Comparison of ENCODE assay signal across 1 cellular context in the genomic region with DNA sequence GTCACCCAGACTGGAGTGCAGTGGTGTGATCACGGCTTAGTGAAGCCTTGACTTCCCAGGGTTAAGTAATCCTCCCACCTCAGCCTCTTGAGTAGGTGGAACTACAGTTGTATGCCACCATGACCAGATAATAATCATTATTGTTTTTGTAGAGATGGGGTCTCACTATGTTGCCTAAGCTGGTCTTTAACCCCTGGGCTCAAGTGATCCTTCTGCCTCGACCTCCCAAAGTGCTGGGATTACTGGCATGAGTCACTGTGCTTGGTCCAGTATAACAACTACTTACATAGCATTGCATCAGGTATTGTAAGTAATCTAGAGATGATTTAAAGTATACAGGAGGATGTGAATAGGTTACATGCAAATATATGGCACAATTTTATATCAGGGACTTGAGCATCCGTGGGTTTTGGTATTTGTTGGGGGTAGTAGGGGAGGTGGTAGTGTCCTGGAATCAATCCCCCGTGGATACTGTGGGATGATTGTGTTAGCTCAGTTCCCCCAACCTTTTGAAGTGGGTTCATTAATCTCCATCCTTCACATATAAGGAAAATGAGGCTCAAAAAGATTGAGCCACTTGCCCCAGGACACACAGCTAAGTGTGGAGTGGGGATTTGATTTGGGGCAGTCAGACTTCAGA.
TF ChIP-seq lines count a peak whose summit lies in the region.

No MANE protein-coding gene starts in this region.

TF ChIP-seq in K562, 482 proteins besides CTCF, POLR2A, EP300 and RAD21 (continued from another document and continues in another):
- TF ChIP-seq, protein P1, sequence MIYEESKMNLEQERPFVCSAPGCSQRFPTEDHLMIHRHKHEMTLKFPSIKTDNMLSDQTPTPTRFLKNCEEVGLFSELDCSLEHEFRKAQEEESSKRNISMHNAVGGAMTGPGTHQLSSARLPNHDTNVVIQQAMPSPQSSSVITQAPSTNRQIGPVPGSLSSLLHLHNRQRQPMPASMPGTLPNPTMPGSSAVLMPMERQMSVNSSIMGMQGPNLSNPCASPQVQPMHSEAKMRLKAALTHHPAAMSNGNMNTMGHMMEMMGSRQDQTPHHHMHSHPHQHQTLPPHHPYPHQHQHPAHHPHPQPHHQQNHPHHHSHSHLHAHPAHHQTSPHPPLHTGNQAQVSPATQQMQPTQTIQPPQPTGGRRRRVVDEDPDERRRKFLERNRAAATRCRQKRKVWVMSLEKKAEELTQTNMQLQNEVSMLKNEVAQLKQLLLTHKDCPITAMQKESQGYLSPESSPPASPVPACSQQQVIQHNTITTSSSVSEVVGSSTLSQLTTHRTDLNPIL (CRISPR knock-in tag; IDR thresholded peaks at IDR 0.05): no peak
- TF ChIP-seq RFX5 (IDR thresholded peaks at IDR 0.05; ENCODE audit: low read depth, low read length): no peak
- TF ChIP-seq MTA1 (IDR thresholded peaks at IDR 0.05; ENCODE audit: borderline replicate concordance): no peak
- TF ChIP-seq, protein P2, sequence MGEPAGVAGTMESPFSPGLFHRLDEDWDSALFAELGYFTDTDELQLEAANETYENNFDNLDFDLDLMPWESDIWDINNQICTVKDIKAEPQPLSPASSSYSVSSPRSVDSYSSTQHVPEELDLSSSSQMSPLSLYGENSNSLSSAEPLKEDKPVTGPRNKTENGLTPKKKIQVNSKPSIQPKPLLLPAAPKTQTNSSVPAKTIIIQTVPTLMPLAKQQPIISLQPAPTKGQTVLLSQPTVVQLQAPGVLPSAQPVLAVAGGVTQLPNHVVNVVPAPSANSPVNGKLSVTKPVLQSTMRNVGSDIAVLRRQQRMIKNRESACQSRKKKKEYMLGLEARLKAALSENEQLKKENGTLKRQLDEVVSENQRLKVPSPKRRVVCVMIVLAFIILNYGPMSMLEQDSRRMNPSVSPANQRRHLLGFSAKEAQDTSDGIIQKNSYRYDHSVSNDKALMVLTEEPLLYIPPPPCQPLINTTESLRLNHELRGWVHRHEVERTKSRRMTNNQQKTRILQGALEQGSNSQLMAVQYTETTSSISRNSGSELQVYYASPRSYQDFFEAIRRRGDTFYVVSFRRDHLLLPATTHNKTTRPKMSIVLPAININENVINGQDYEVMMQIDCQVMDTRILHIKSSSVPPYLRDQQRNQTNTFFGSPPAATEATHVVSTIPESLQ (CRISPR knock-in tag; IDR thresholded peaks at IDR 0.05): no peak
- no peak for TF ChIP-seq POLR3G (IDR thresholded peaks at IDR 0.05; ENCODE audit: extremely low read depth, insufficient read length, insufficient replicate concordance)
- TF ChIP-seq RBM15 (IDR thresholded peaks at IDR 0.05; ENCODE audit: insufficient read depth, low read length): no peak
- no peak for TF ChIP-seq NR3C1 (CRISPR knock-in tag; IDR thresholded peaks at IDR 0.05)
- TF ChIP-seq HDAC8 (tag; IDR thresholded peaks at IDR 0.05): no peak
- no peak for TF ChIP-seq ZNF444 (CRISPR knock-in tag; IDR thresholded peaks at IDR 0.05)
- no peak for TF ChIP-seq ZNF644 (tag; IDR thresholded peaks at IDR 0.05; ENCODE audit: low read depth)
- peak; percentile 77 for TF ChIP-seq JUND (IDR thresholded peaks at IDR 0.05; ENCODE audit: borderline replicate concordance, low read depth, low read length)
- no peak; the same call in 2 of the 3 replicates for TF ChIP-seq JUND (tag; IDR thresholded peaks at IDR 0.05; ENCODE audit: borderline replicate concordance, low read depth, low read length)
- TF ChIP-seq IRF2 (CRISPR knock-in tag; IDR thresholded peaks at IDR 0.05): no peak
- TF ChIP-seq DNMT1 (IDR thresholded peaks at IDR 0.05): no peak
- TF ChIP-seq, protein P3, sequence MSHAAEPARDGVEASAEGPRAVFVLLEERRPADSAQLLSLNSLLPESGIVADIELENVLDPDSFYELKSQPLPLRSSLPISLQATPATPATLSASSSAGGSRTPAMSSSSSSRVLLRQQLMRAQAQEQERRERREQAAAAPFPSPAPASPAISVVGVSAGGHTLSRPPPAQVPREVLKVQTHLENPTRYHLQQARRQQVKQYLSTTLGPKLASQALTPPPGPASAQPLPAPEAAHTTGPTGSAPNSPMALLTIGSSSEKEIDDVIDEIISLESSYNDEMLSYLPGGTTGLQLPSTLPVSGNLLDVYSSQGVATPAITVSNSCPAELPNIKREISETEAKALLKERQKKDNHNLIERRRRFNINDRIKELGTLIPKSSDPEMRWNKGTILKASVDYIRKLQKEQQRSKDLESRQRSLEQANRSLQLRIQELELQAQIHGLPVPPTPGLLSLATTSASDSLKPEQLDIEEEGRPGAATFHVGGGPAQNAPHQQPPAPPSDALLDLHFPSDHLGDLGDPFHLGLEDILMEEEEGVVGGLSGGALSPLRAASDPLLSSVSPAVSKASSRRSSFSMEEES (CRISPR knock-in tag; IDR thresholded peaks at IDR 0.05): no peak
- no peak for TF ChIP-seq ZNF347 (CRISPR knock-in tag; IDR thresholded peaks at IDR 0.05; ENCODE audit: low read depth)
- no peak for TF ChIP-seq BRCA1 (IDR thresholded peaks at IDR 0.05)
- TF ChIP-seq BRCA1 (CRISPR knock-in tag; IDR thresholded peaks at IDR 0.05): no peak
- no peak for TF ChIP-seq SRSF3 (IDR thresholded peaks at IDR 0.05; ENCODE audit: insufficient read depth, low read length)
- no peak for TF ChIP-seq E2F3 (CRISPR knock-in tag; IDR thresholded peaks at IDR 0.05)
- no peak for TF ChIP-seq SP1 (CRISPR knock-in tag; IDR thresholded peaks at IDR 0.05)
- no peak for TF ChIP-seq ZNF668 (CRISPR knock-in tag; IDR thresholded peaks at IDR 0.05)
- TF ChIP-seq ZNF695 (CRISPR knock-in tag; IDR thresholded peaks at IDR 0.05): no peak
- TF ChIP-seq ZNF830 (CRISPR knock-in tag; IDR thresholded peaks at IDR 0.05): no peak
- TF ChIP-seq ZNF431 (CRISPR knock-in tag; IDR thresholded peaks at IDR 0.05): no peak
- no peak for TF ChIP-seq TAF9B (IDR thresholded peaks at IDR 0.05; ENCODE audit: partially characterized antibody)
- TF ChIP-seq, protein P4, sequence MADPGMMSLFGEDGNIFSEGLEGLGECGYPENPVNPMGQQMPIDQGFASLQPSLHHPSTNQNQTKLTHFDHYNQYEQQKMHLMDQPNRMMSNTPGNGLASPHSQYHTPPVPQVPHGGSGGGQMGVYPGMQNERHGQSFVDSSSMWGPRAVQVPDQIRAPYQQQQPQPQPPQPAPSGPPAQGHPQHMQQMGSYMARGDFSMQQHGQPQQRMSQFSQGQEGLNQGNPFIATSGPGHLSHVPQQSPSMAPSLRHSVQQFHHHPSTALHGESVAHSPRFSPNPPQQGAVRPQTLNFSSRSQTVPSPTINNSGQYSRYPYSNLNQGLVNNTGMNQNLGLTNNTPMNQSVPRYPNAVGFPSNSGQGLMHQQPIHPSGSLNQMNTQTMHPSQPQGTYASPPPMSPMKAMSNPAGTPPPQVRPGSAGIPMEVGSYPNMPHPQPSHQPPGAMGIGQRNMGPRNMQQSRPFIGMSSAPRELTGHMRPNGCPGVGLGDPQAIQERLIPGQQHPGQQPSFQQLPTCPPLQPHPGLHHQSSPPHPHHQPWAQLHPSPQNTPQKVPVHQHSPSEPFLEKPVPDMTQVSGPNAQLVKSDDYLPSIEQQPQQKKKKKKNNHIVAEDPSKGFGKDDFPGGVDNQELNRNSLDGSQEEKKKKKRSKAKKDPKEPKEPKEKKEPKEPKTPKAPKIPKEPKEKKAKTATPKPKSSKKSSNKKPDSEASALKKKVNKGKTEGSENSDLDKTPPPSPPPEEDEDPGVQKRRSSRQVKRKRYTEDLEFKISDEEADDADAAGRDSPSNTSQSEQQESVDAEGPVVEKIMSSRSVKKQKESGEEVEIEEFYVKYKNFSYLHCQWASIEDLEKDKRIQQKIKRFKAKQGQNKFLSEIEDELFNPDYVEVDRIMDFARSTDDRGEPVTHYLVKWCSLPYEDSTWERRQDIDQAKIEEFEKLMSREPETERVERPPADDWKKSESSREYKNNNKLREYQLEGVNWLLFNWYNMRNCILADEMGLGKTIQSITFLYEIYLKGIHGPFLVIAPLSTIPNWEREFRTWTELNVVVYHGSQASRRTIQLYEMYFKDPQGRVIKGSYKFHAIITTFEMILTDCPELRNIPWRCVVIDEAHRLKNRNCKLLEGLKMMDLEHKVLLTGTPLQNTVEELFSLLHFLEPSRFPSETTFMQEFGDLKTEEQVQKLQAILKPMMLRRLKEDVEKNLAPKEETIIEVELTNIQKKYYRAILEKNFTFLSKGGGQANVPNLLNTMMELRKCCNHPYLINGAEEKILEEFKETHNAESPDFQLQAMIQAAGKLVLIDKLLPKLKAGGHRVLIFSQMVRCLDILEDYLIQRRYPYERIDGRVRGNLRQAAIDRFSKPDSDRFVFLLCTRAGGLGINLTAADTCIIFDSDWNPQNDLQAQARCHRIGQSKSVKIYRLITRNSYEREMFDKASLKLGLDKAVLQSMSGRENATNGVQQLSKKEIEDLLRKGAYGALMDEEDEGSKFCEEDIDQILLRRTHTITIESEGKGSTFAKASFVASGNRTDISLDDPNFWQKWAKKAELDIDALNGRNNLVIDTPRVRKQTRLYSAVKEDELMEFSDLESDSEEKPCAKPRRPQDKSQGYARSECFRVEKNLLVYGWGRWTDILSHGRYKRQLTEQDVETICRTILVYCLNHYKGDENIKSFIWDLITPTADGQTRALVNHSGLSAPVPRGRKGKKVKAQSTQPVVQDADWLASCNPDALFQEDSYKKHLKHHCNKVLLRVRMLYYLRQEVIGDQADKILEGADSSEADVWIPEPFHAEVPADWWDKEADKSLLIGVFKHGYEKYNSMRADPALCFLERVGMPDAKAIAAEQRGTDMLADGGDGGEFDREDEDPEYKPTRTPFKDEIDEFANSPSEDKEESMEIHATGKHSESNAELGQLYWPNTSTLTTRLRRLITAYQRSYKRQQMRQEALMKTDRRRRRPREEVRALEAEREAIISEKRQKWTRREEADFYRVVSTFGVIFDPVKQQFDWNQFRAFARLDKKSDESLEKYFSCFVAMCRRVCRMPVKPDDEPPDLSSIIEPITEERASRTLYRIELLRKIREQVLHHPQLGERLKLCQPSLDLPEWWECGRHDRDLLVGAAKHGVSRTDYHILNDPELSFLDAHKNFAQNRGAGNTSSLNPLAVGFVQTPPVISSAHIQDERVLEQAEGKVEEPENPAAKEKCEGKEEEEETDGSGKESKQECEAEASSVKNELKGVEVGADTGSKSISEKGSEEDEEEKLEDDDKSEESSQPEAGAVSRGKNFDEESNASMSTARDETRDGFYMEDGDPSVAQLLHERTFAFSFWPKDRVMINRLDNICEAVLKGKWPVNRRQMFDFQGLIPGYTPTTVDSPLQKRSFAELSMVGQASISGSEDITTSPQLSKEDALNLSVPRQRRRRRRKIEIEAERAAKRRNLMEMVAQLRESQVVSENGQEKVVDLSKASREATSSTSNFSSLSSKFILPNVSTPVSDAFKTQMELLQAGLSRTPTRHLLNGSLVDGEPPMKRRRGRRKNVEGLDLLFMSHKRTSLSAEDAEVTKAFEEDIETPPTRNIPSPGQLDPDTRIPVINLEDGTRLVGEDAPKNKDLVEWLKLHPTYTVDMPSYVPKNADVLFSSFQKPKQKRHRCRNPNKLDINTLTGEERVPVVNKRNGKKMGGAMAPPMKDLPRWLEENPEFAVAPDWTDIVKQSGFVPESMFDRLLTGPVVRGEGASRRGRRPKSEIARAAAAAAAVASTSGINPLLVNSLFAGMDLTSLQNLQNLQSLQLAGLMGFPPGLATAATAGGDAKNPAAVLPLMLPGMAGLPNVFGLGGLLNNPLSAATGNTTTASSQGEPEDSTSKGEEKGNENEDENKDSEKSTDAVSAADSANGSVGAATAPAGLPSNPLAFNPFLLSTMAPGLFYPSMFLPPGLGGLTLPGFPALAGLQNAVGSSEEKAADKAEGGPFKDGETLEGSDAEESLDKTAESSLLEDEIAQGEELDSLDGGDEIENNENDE (IDR thresholded peaks at IDR 0.05; ENCODE audit: low read depth, low read length): no peak
- no peak for TF ChIP-seq KAT7 (CRISPR knock-in tag; IDR thresholded peaks at IDR 0.05; ENCODE audit: borderline replicate concordance)
- no peak for TF ChIP-seq FOXM1 (IDR thresholded peaks at IDR 0.05; ENCODE audit: low read depth)
- no peak for TF ChIP-seq FOXM1 (CRISPR knock-in tag; IDR thresholded peaks at IDR 0.05; ENCODE audit: low read depth)
- TF ChIP-seq NCOA1 (IDR thresholded peaks at IDR 0.05; ENCODE audit: low read depth): no peak
- no peak for TF ChIP-seq ZNF324 (CRISPR knock-in tag; IDR thresholded peaks at IDR 0.05)
- no peak for TF ChIP-seq ERF (CRISPR knock-in tag; IDR thresholded peaks at IDR 0.05)
- TF ChIP-seq, protein P5, sequence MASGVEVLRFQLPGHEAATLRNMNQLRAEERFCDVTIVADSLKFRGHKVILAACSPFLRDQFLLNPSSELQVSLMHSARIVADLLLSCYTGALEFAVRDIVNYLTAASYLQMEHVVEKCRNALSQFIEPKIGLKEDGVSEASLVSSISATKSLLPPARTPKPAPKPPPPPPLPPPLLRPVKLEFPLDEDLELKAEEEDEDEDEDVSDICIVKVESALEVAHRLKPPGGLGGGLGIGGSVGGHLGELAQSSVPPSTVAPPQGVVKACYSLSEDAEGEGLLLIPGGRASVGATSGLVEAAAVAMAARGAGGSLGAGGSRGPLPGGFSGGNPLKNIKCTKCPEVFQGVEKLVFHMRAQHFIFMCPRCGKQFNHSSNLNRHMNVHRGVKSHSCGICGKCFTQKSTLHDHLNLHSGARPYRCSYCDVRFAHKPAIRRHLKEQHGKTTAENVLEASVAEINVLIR (CRISPR knock-in tag; IDR thresholded peaks at IDR 0.05): no peak
- no peak for TF ChIP-seq BMI1 (IDR thresholded peaks at IDR 0.05; ENCODE audit: low read length)
- no peak for TF ChIP-seq KLF16 (IDR thresholded peaks at IDR 0.05)
- TF ChIP-seq BRD9 (IDR thresholded peaks at IDR 0.05; ENCODE audit: low read depth, partially characterized antibody): no peak
- no peak for TF ChIP-seq FIP1L1 (IDR thresholded peaks at IDR 0.05; ENCODE audit: low read depth, low read length, poor library complexity, severe bottlenecking)
- TF ChIP-seq ZNF696 (CRISPR knock-in tag; conservative IDR thresholded peaks at IDR 0.05): no peak
- no peak for TF ChIP-seq RNF2 (IDR thresholded peaks at IDR 0.05)
- TF ChIP-seq HNRNPLL (IDR thresholded peaks at IDR 0.05; ENCODE audit: low read depth, low read length, poor library complexity, severe bottlenecking): no peak
- TF ChIP-seq KLF13 (tag; IDR thresholded peaks at IDR 0.05; ENCODE audit: borderline replicate concordance, low read depth): no peak
- TF ChIP-seq, protein P6, sequence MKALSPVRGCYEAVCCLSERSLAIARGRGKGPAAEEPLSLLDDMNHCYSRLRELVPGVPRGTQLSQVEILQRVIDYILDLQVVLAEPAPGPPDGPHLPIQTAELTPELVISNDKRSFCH (CRISPR knock-in tag; IDR thresholded peaks at IDR 0.05): no peak
- TF ChIP-seq, protein P6 (tag; IDR thresholded peaks at IDR 0.05): no peak
- TF ChIP-seq MTA2 (IDR thresholded peaks at IDR 0.05; ENCODE audit: low read depth): no peak
